Comparison of ENCODE assay signal across 24 cellular contexts in genomic region chr20:61789329-61789728, GRCh38.
DNase-seq lines count a peak whose midpoint lies in the region; ATAC-seq and TF ChIP-seq lines count a peak whose summit lies in the region.
"Had no signal": no experiment of that assay in that cellular context is flagged by ENCODE, and none has a peak within 500 bp of the region (broad histone marks: within the 10 kb centered on the region; RNA-seq: fewer than 3 reads in every experiment).

No MANE protein-coding gene starts in this region.

- H3K4me1 Mint-ChIP-seq in Caco-2 (ENCODE audit: low read depth, unreplicated experiment) = no peaks in the 10 kb centered on the region
- H3K4me1 Mint-ChIP-seq in HFFc6 (ENCODE audit: low read depth) = no peaks in the 10 kb centered on the region
- H3K4me1 Mint-ChIP-seq: GM23338 had no signal

- intact Hi-C loops in left ventricle myocardium superior (cut with micrococcal nuclease) (no loop called here), heart left ventricle (cut with DNase I) (no loop called here), Caco-2 (cut with micrococcal nuclease; ENCODE audit: unreplicated experiment) (no loop called here)

- H3K9me3 Mint-ChIP-seq in Caco-2 (ENCODE audit: unreplicated experiment) (peaks cover 13% of the 10 kb centered on the region), HFFc6 (peaks cover 28% of the 10 kb centered on the region)

- TF ChIP-seq CTCF in heart left ventricle (IDR thresholded peaks at IDR 0.05) = no peak
- TF ChIP-seq CTCF in upper lobe of left lung (IDR thresholded peaks at IDR 0.05) = no peak
- TF ChIP-seq CTCF in Caco-2 (IDR thresholded peaks at IDR 0.05; ENCODE audit: insufficient read depth in 1 of 2, low read depth in 1 of 2, low read length in 1 of 2, severe bottlenecking in 1 of 2, unreplicated experiment in 1 of 2) = no peak
- TF ChIP-seq CTCF in HFFc6 (IDR thresholded peaks at IDR 0.05) = no peak

- H3K27ac ChIP-seq in heart left ventricle (no peak overlapping the region), SK-N-MC (no peak overlapping the region), upper lobe of left lung (no peak overlapping the region)
- H3K27ac ChIP-seq: PC-9 had no signal

- no peaks in the 10 kb centered on the region for H3K36me3 ChIP-seq in heart left ventricle
- no peaks in the 10 kb centered on the region for H3K36me3 ChIP-seq in SK-N-MC (ENCODE audit: insufficient read depth, low read length)
- H3K36me3 ChIP-seq in upper lobe of left lung = no peaks in the 10 kb centered on the region
- no peaks in the 10 kb centered on the region for H3K36me3 ChIP-seq in Caco-2 (ENCODE audit: control insufficient read depth, insufficient read depth, low read length)
- H3K36me3 ChIP-seq: BE2C had no signal

- BruUV-seq in Caco-2 (replicated peaks; lab: Mats Ljungman, UMichigan) = no TSS peak

- DNase-seq in left ventricle myocardium superior (peak; percentile 7), heart left ventricle (no peak), SK-N-MC (ENCODE audit: low read depth, low spot score) (peak; percentile 20), upper lobe of left lung (no peak), Caco-2 (no peak), HFFc6 (no peak)
- DNase-seq: BE2C; Calu3; CD4-positive, alpha-beta memory T cell; DMS53; HCEC 1CT; KBM-7; MV-4-11; NCI-H1417; NCI-H187; NCI-H2107; NCI-H2227 treated with DMSO at 0.1 percent for 48 hours; NCI-H524 treated with DMSO at 0.1 percent for 48 hours; PC-9; SK-N-SH had no signal

- H3K36me3 Mint-ChIP-seq in Caco-2 (ENCODE audit: insufficient read depth, unreplicated experiment) = no peaks in the 10 kb centered on the region
- peaks cover 7% of the 10 kb centered on the region; the same call in 1 of the 2 replicates for H3K36me3 Mint-ChIP-seq in HFFc6 (ENCODE audit: low read depth)
- H3K36me3 Mint-ChIP-seq: CD4-positive, alpha-beta memory T cell had no signal

- no peak overlapping the region for H3K4me3 ChIP-seq in heart left ventricle
- no peak overlapping the region for H3K4me3 ChIP-seq in SK-N-MC
- H3K4me3 ChIP-seq in upper lobe of left lung = no peak overlapping the region
- no peak overlapping the region for H3K4me3 ChIP-seq in Caco-2 (ENCODE audit: low read depth, low read length)
- H3K4me3 ChIP-seq: GM23338, PC-9 had no signal

- ATAC-seq in left ventricle myocardium superior (no peak), heart left ventricle (no peak), esophagus mucosa (peak; percentile 64), upper lobe of left lung (ENCODE audit: low FRiP score in 2 of 2) (no peak), GM19455 (IDR thresholded peaks at IDR 0.05; ENCODE audit: unreplicated experiment) (no peak)
- ATAC-seq: GM23338, HepG2 had no signal

- H3K27me3 ChIP-seq in heart left ventricle (peaks cover 0 to 9% (median 0%) of the 10 kb centered on the region in 9 donors), upper lobe of left lung (no peaks in the 10 kb centered on the region), Caco-2 (replicated peaks; ENCODE audit: control insufficient read depth, insufficient read depth, low read length) (no peaks in the 10 kb centered on the region; the same call in 1 of the 2 replicates)
- H3K27me3 ChIP-seq: BE2C had no signal

- H3K9me3 ChIP-seq in heart left ventricle (no peaks in the 10 kb centered on the region), SK-N-MC (ENCODE audit: low read depth, low read length) (no peaks in the 10 kb centered on the region), upper lobe of left lung (no peaks in the 10 kb centered on the region), Caco-2 (no peaks in the 10 kb centered on the region)
- H3K9me3 ChIP-seq: BE2C, SK-N-SH had no signal

- H3K27ac Mint-ChIP-seq in Caco-2 (ENCODE audit: unreplicated experiment) = no peak overlapping the region
- no peak overlapping the region for H3K27ac Mint-ChIP-seq in HFFc6
- H3K27ac Mint-ChIP-seq: CD4-positive, alpha-beta memory T cell; GM23338 had no signal

- POLR2A ChIA-PET in Caco-2 (lab: Charles Lee) = no interaction called here

- CTCF ChIA-PET in Caco-2 (lab: Charles Lee) = no interaction called here

- H3K4me1 ChIP-seq in heart left ventricle = no peaks in the 10 kb centered on the region
- no peaks in the 10 kb centered on the region for H3K4me1 ChIP-seq in upper lobe of left lung
- H3K4me1 ChIP-seq in Caco-2 = no peaks in the 10 kb centered on the region
- H3K4me1 ChIP-seq: BE2C had no signal

- TF ChIP-seq EP300 in upper lobe of left lung (IDR thresholded peaks at IDR 0.05) = no peak

- H3K27me3 Mint-ChIP-seq in Caco-2 (ENCODE audit: insufficient read depth, unreplicated experiment) = peaks cover 23% of the 10 kb centered on the region
- peaks cover 19% of the 10 kb centered on the region for H3K27me3 Mint-ChIP-seq in HFFc6 (ENCODE audit: insufficient read depth)

- TF ChIP-seq POLR2A in heart left ventricle (IDR thresholded peaks at IDR 0.05) (no peak), upper lobe of left lung (IDR thresholded peaks at IDR 0.05) (no peak)

- H3K9ac ChIP-seq in SK-N-MC (ENCODE audit: insufficient read length) = no peak overlapping the region
- H3K9ac ChIP-seq: SK-N-SH had no signal

- no peak overlapping the region for H3K4me3 Mint-ChIP-seq in Caco-2 (ENCODE audit: unreplicated experiment)
- H3K4me3 Mint-ChIP-seq in HFFc6 = no peak overlapping the region
- H3K4me3 Mint-ChIP-seq: CD4-positive, alpha-beta memory T cell; GM23338 had no signal

- WGBS in heart left ventricle, 4 donors = 77 to 82% (median 79%) methylated on average over 10 of the region's 10 CpGs
- WGBS in upper lobe of left lung, 2 donors = 73 to 78% methylated on average over 10 of the region's 10 CpGs

Comparison
In these comparisons a context has a peak if more than half of its experiments do, and no peak if none do; other contexts are left out.
1. DNase-seq: peak in left ventricle myocardium superior (single experiment) and SK-N-MC (single experiment); none in heart left ventricle (0 of 5), upper lobe of left lung (0 of 2), Caco-2 (0 of 2) and HFFc6 (single experiment).